ENCODE assay signal across 16 cellular contexts in the genomic region with DNA sequence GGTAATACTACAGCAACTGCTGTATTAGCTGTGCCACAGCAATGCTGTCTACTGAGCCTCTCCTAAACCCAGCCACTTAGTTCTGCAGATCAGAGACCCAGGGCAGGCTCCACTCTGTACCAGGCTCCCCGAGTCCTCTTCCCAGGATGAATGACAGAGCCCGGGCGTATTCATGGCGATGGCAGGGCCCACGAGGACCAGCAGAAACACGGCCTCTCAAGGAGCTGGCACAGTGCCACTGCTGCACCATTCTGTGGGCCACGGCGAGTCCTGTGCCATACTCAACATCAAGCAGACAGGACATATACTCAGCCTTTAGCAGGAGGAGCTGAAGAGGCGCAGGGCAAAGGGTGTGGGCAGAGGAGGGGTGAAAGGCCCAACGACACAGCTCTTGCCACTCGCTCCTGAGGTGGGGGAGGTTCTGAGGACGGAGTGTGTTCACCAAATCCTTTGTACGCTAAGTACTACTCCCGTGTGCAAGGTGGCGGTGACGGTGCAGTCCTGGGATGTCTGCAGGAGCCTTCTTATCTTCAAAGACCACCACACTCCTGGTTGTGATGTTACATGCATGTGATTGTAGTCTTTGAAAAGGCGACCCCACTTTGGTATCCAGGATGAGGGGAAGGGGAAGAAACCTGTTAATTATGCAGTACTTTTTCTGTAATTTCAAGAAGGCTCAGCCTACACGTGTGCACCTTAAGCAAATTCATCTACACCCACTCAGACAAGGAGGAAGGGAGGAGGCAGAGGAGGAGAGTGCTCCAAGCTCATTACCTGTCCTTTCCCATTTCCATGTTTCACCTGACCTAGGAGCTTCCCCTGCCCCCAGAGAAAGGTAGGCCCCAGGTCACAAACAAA.
"Had no signal": no experiment of that assay in that cellular context is flagged by ENCODE, and none has a peak within 500 bp of the region (broad histone marks: within the 10 kb centered on the region; RNA-seq: fewer than 3 reads in every experiment).

No MANE protein-coding gene starts in this region.

- DNase-seq: effector memory CD8-positive, alpha-beta T cell; gastrocnemius medialis; heart right ventricle; lower lobe of right lung; natural killer cell; ovary; right lobe of liver; stimulated activated CD4-positive, alpha-beta T cell treated with anti-CD3 and anti-CD28 coated beads, Interleukin-4, amount 100 ng/mL, for 1 hour; stimulated activated CD8-positive, alpha-beta memory T cell treated with anti-CD3 and anti-CD28 coated beads, Interleukin-4, amount 100 ng/mL, for 48 hours; stimulated activated naive CD8-positive, alpha-beta T cell treated with anti-CD3 and anti-CD28 coated beads, Interleukin-15, Interleukin-2, amounts not matched to agents 100 U/mL and 50 U/mL, for 24 hours; testis had no signal

- H3K4me3 ChIP-seq: esophagus muscularis mucosa, gastrocnemius medialis, heart right ventricle, left lung, lower lobe of right lung, ovary, right lobe of liver, testis, tibial nerve had no signal

- H3K27ac ChIP-seq: epithelial cell of prostate, esophagus muscularis mucosa, gastrocnemius medialis, heart right ventricle, left lung, lower lobe of right lung, ovary, right lobe of liver, testis, tibial nerve had no signal

- H3K4me1 ChIP-seq: esophagus muscularis mucosa, gastrocnemius medialis, heart right ventricle, left lung, lower lobe of right lung, testis, tibial nerve had no signal

- ATAC-seq: effector memory CD8-positive, alpha-beta T cell; gastrocnemius medialis; left lung; lower lobe of right lung; natural killer cell; right lobe of liver; stimulated activated effector memory CD8-positive, alpha-beta T cell treated with anti-CD3 and anti-CD28 coated beads, Interleukin-12 subunit alpha, Interleukin-12 subunit beta, amount 100 ng/mL, for 72 hours; stimulated activated naive CD8-positive, alpha-beta T cell treated with anti-CD3 and anti-CD28 coated beads, Interleukin-15, Interleukin-2, amounts not matched to agents 100 U/mL and 50 U/mL, for 24 hours had no signal

- H3K27me3 ChIP-seq: esophagus muscularis mucosa, gastrocnemius medialis, heart right ventricle, left lung, ovary, right lobe of liver, testis, tibial nerve had no signal

- H3K36me3 ChIP-seq: esophagus muscularis mucosa, gastrocnemius medialis, heart right ventricle, left lung, lower lobe of right lung, ovary, right lobe of liver, tibial nerve had no signal

- H3K9me3 ChIP-seq: esophagus muscularis mucosa, gastrocnemius medialis, heart right ventricle, left lung, lower lobe of right lung, ovary, right lobe of liver, testis, tibial nerve had no signal
